ENCODE assay signal across 19 cellular contexts in the genomic region with DNA sequence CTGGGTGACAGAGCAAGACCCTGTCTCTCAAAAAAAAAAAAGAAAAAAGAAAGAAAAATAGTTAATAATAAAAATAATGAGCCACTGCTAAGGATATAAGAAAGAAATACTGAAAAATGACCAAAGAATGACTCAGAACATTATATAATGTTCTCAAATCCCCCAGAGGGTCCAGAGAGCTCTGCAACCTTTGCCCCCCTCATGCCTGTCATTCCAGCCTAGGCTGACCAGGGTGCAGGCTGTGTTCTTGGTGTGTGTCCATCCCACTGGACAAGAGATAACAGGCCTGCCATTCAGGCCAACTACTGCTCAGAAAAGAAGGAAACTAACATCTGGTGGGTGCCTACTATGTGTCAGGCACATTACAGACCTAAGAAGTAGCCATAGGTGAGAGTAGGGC.
"Had no signal": no experiment of that assay in that cellular context is flagged by ENCODE, and none has a peak within 500 bp of the region (broad histone marks: within the 10 kb centered on the region; RNA-seq: fewer than 3 reads in every experiment).

No MANE protein-coding gene starts in this region.

- DNase-seq: activated CD4-positive, alpha-beta T cell treated with anti-CD3 and anti-CD28 coated beads, Interleukin-2, amount 50 U/mL, for 4 hours; activated effector memory CD4-positive, alpha-beta T cell treated with anti-CD3 and anti-CD28 coated beads, Interleukin-2, amount 50 U/mL, for 16 hours; activated T-cell treated with anti-CD3 and anti-CD28 coated beads, Interleukin-2, amount 50 U/mL, for 72 hours; endodermal cell; mesendoderm; naive thymus-derived CD4-positive, alpha-beta T cell; stimulated activated CD4-positive, alpha-beta T cell treated with anti-CD3 and anti-CD28 coated beads, Interleukin-4, amount 100 ng/mL, for 1 hour; stomach had no signal

- H3K9ac ChIP-seq: neural progenitor cell, parathyroid adenoma had no signal

- H3K4me1 ChIP-seq: neural progenitor cell, parathyroid adenoma, stomach had no signal

- FAIRE-seq: bronchial epithelial cell, colon, frontal cortex, TTC549 had no signal

- H3K4me2 ChIP-seq: neural progenitor cell had no signal

- H3K27me3 Mint-ChIP-seq: activated naive CD4-positive, alpha-beta T cell treated with anti-CD3 and anti-CD28 coated beads, Interleukin-2, amount 50 U/mL, for 24 hours had no signal

- H3K4me3 ChIP-seq: neural progenitor cell, SK-N-MC, skin epidermis, stomach, thoracic aorta had no signal

- H3K27ac ChIP-seq: epithelial cell of prostate, neural progenitor cell, parathyroid adenoma, SK-N-MC, skin epidermis, thoracic aorta had no signal

- H3K4me1 Mint-ChIP-seq: activated naive CD4-positive, alpha-beta T cell treated with anti-CD3 and anti-CD28 coated beads, Interleukin-2, amount 50 U/mL, for 24 hours; endodermal cell; neural progenitor cell had no signal

- H3K4me3 Mint-ChIP-seq: activated naive CD4-positive, alpha-beta T cell treated with anti-CD3 and anti-CD28 coated beads, Interleukin-2, amount 50 U/mL, for 24 hours; activated T-cell treated with anti-CD3 and anti-CD28 coated beads, Interleukin-2, amount 50 U/mL, for 72 hours; endodermal cell; naive thymus-derived CD4-positive, alpha-beta T cell; neural progenitor cell had no signal

- H3K9me3 ChIP-seq: thoracic aorta had no signal

- H3K27ac Mint-ChIP-seq: activated naive CD4-positive, alpha-beta T cell treated with anti-CD3 and anti-CD28 coated beads, Interleukin-2, amount 50 U/mL, for 24 hours; activated T-cell treated with anti-CD3 and anti-CD28 coated beads, Interleukin-2, amount 50 U/mL, for 72 hours; endodermal cell; naive thymus-derived CD4-positive, alpha-beta T cell; neural progenitor cell had no signal

- H2AFZ ChIP-seq: neural progenitor cell, parathyroid adenoma had no signal

- ATAC-seq: activated T-cell treated with anti-CD3 and anti-CD28 coated beads, Interleukin-2, amount 50 U/mL, for 72 hours; naive thymus-derived CD4-positive, alpha-beta T cell had no signal

- H3K36me3 Mint-ChIP-seq: activated naive CD4-positive, alpha-beta T cell treated with anti-CD3 and anti-CD28 coated beads, Interleukin-2, amount 50 U/mL, for 24 hours; neural progenitor cell had no signal

- H3K36me3 ChIP-seq: neural progenitor cell, stomach, thoracic aorta had no signal

- H3K79me2 ChIP-seq: parathyroid adenoma had no signal

- H3K27me3 ChIP-seq: neural progenitor cell, stomach had no signal
